In genomic region chr5:88661870-88662207, GRCh38 we compare ENCODE assay signal across 1 cellular context.
TF ChIP-seq lines count a peak whose summit lies in the region.

No MANE protein-coding gene starts in this region.

TF ChIP-seq in neural cell, 6 proteins besides CTCF, POLR2A, EP300 and RAD21 (continued from another document):
- no peak for TF ChIP-seq SMC3 (conservative IDR thresholded peaks at IDR 0.05; ENCODE audit: poor library complexity)
